Comparison of ENCODE assay signal across 19 cellular contexts in the genomic region with DNA sequence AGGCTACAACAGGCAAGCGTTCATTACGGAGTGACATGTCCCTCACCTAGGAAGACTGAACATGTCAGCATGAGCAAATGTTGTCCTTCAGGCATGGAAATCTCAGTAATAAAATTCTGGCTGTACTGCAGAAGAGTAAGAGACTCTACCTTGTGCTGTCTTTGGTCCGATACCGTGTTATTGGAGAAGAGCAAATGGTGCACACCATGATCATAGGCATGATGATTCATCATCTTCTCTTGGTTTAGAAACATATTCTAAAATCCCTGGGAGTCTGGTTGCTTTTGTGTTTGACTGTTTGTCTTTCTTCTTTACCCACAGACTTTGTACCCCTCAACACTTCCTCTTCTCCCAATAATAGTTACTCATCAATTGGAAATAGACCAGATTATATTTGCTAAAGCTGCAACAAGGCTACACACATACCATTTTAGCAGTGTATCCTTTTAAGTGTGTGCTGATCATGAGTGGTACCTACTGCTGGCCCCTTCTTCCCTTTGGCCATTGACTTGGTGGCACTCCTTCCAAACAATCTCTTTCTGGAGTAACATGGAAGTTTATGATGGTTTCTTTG.
DNase-seq lines count a peak whose midpoint lies in the region; ATAC-seq and TF ChIP-seq lines count a peak whose summit lies in the region.
"Had no signal": no experiment of that assay in that cellular context is flagged by ENCODE, and none has a peak within 500 bp of the region (broad histone marks: within the 10 kb centered on the region; RNA-seq: fewer than 3 reads in every experiment).

No MANE protein-coding gene starts in this region.

- peak; percentile 21 for DNase-seq in DMS53 treated with DMSO at 0.1 percent for 48 hours (lab: John Stamatoyannopoulos, UW; ENCODE audit: unreplicated experiment)
- DNase-seq in NCI-H1048 (lab: John Stamatoyannopoulos, UW), result no peak
- DNase-seq in OCI-M1 (lab: John Stamatoyannopoulos, UW), result no peak
- DNase-seq: 8988T; ACHN; AML-193; BE2C; CD4-positive, alpha-beta T cell; CD8-positive, alpha-beta memory T cell; DMS 273 treated with DMSO at 0.1 percent for 48 hours; DND-41; HFFc6 had no signal

- no peak for TF ChIP-seq CTCF in liver (IDR thresholded peaks at IDR 0.05; ENCODE audit: low read depth, low read length, missing input control)

- ATAC-seq in HG03432 (IDR thresholded peaks at IDR 0.05; ENCODE audit: unreplicated experiment) (peak; percentile 10), GM18909 (IDR thresholded peaks at IDR 0.05; ENCODE audit: poor library complexity, unreplicated experiment) (no peak)
- ATAC-seq: A549, GM23338 had no signal

- no peaks in the 10 kb centered on the region for H3K36me3 ChIP-seq in liver (ENCODE audit: control insufficient read depth in 4 of 4, insufficient read depth in 3 of 4, low read depth in 1 of 4, low read length in 3 of 4)
- H3K36me3 ChIP-seq: BE2C; BLaER1 treated with 17β-estradiol and CSF1 and Interleukin-3, amounts not matched to agents 10 nM and 100 nM; HAP-1 had no signal

- no peak for TF ChIP-seq RAD21 in liver (IDR thresholded peaks at IDR 0.05)

- H3K27ac ChIP-seq in liver (ENCODE audit: low read depth in 1 of 2, low read length in 2 of 2), result no peak overlapping the region
- H3K27ac ChIP-seq: A549; BLaER1 treated with 17β-estradiol and CSF1 and Interleukin-3, amounts not matched to agents 10 nM and 100 nM had no signal

- H3K9me3 ChIP-seq in liver (ENCODE audit: control insufficient read depth in 4 of 4, low read length in 3 of 4), result no peaks in the 10 kb centered on the region
- H3K9me3 ChIP-seq: A549; BE2C; BLaER1 treated with 17β-estradiol and CSF1 and Interleukin-3, amounts not matched to agents 10 nM and 100 nM; HAP-1 had no signal

- no peak overlapping the region for H3K9ac ChIP-seq in liver (ENCODE audit: low read depth in 1 of 2, low read length in 2 of 2)
- H3K9ac ChIP-seq: BLaER1 treated with 17β-estradiol and CSF1 and Interleukin-3, amounts not matched to agents 10 nM and 100 nM had no signal

- no peak overlapping the region for H3K4me3 ChIP-seq in liver (ENCODE audit: low read depth in 1 of 3, low read length in 3 of 3)
- H3K4me3 ChIP-seq: A549; BLaER1 treated with 17β-estradiol and CSF1 and Interleukin-3, amounts not matched to agents 10 nM and 100 nM; GM23338; HAP-1 had no signal

- no peaks in the 10 kb centered on the region for H3K4me1 ChIP-seq in liver (ENCODE audit: control insufficient read depth in 4 of 4, insufficient read depth in 4 of 4, low read length in 3 of 4)
- H3K4me1 ChIP-seq: A549, BE2C, HAP-1 had no signal

- H3K27me3 ChIP-seq in liver (ENCODE audit: control insufficient read depth in 4 of 4, insufficient read depth in 4 of 4, low read length in 3 of 4), result no peaks in the 10 kb centered on the region
- H3K27me3 ChIP-seq: BE2C; BLaER1 treated with 17β-estradiol and CSF1 and Interleukin-3, amounts not matched to agents 10 nM and 100 nM had no signal

- WGBS in liver, result 94% methylated on average over 4 of the region's 4 CpGs

TF ChIP-seq in liver, 16 proteins besides CTCF, POLR2A, EP300 and RAD21:
- TF ChIP-seq HNF4A (conservative IDR thresholded peaks at IDR 0.05), result peak; percentile 45 to 46
- TF ChIP-seq JUND (IDR thresholded peaks at IDR 0.05), result peak in 1 of 2 donors; percentile 27
- peak; percentile 23 for TF ChIP-seq SP1 (IDR thresholded peaks at IDR 0.05)
- no peak for TF ChIP-seq RXRA (IDR thresholded peaks at IDR 0.05)
